Comparison of ENCODE assay signal across 34 cellular contexts in genomic region chr9:99037768-99038167, GRCh38.
DNase-seq lines count a peak whose midpoint lies in the region; ATAC-seq, FAIRE-seq and TF ChIP-seq lines count a peak whose summit lies in the region.
"Had no signal": no experiment of that assay in that cellular context is flagged by ENCODE, and none has a peak within 500 bp of the region (broad histone marks: within the 10 kb centered on the region; RNA-seq: fewer than 3 reads in every experiment).

No MANE protein-coding gene starts in this region.

- intact Hi-C loops in vagina (cut with DNase I), result no loop called here
- intact Hi-C loops in activated CD4-positive, alpha-beta T cell treated with anti-CD3 and anti-CD28 coated beads for 36 hours (cut with DNase I, micrococcal nuclease), result no loop called here

- peaks cover 15% of the 10 kb centered on the region for H3K4me1 ChIP-seq in vagina
- H3K4me1 ChIP-seq: colonic mucosa, psoas muscle had no signal

- POLR2A ChIA-PET in activated CD4-positive, alpha-beta T cell treated with anti-CD3 and anti-CD28 coated beads for 36 hours (lab: Charles Lee), result no interaction called here

- ATAC-seq in activated CD4-positive, alpha-beta T cell treated with anti-CD3 and anti-CD28 coated beads for 36 hours, result no peak
- ATAC-seq: activated CD8-positive, alpha-beta T cell treated with anti-CD3 and anti-CD28 coated beads for 36 hours; heart left ventricle; left ventricle myocardium superior; psoas muscle; sciatic nerve had no signal

- TF ChIP-seq POLR2A in vagina (IDR thresholded peaks at IDR 0.05), result no peak

- TF ChIP-seq CTCF in brain (conservative IDR thresholded peaks at IDR 0.05) (no peak), vagina (IDR thresholded peaks at IDR 0.05) (no peak), D721Med (IDR thresholded peaks at IDR 0.05; ENCODE audit: insufficient read depth, missing control alignments) (no peak)

- peak overlapping the region in 2 of 5 experiments; percentile 59 to 72 for H3K4me3 Mint-ChIP-seq in brain
- H3K4me3 Mint-ChIP-seq in activated CD4-positive, alpha-beta T cell treated with anti-CD3 and anti-CD28 coated beads for 36 hours, result no peak overlapping the region
- H3K4me3 Mint-ChIP-seq: activated CD8-positive, alpha-beta T cell treated with anti-CD3 and anti-CD28 coated beads for 36 hours; activated naive CD8-positive, alpha-beta T cell; CD4-positive, alpha-beta memory T cell had no signal

- H3K9me3 ChIP-seq in vagina, result no peaks in the 10 kb centered on the region
- H3K9me3 ChIP-seq: colonic mucosa, heart left ventricle, psoas muscle, upper lobe of left lung had no signal

- peaks cover 0 to 5% (median 0%) of the 10 kb centered on the region in 5 experiments for H3K9me3 Mint-ChIP-seq in brain
- H3K9me3 Mint-ChIP-seq in activated CD4-positive, alpha-beta T cell treated with anti-CD3 and anti-CD28 coated beads for 36 hours (ENCODE audit: low read depth), result no peaks in the 10 kb centered on the region
- H3K9me3 Mint-ChIP-seq: activated CD8-positive, alpha-beta T cell treated with anti-CD3 and anti-CD28 coated beads for 36 hours; CD4-positive, alpha-beta memory T cell had no signal

- no peak overlapping the region for H3K27ac ChIP-seq in vagina
- H3K27ac ChIP-seq: 22Rv1, cardiac muscle cell, colonic mucosa, heart left ventricle, HL-60, PC-9, psoas muscle, upper lobe of left lung had no signal

- DNase-seq in NCI-H2171 treated with DMSO at 0.1 percent for 48 hours (lab: John Stamatoyannopoulos, UW) (peak; percentile 8), NCI-H2171 (lab: John Stamatoyannopoulos, UW) (no peak), myocyte (ENCODE audit: low read depth) (peak; percentile 53), stromal cell of bone marrow (ENCODE audit: low read depth) (peak; percentile 29), vagina (ENCODE audit: extremely low spot score in 2 of 2) (no peak), D721Med (ENCODE audit: insufficient read length, low spot score) (no peak)
- no peak for DNase-seq in activated CD4-positive, alpha-beta T cell treated with anti-CD3 and anti-CD28 coated beads for 36 hours
- DNase-seq: activated CD4-positive, alpha-beta T cell treated with anti-CD3 and anti-CD28 coated beads for 1 hour; activated CD8-positive, alpha-beta T cell treated with anti-CD3 and anti-CD28 coated beads for 36 hours; activated effector memory CD4-positive, alpha-beta T cell treated with anti-CD3 and anti-CD28 coated beads, Interleukin-2, amount 50 U/mL, for 16 hours; activated T-cell treated with anti-CD3 and anti-CD28 coated beads for 4 hours; CD4-positive, alpha-beta memory T cell; colonic mucosa; foreskin melanocyte; heart left ventricle; left ventricle myocardium superior; mesendoderm; NCI-H1417; NCI-H2029; NCI-H226; nucleus accumbens; PC-9; psoas muscle; stimulated activated CD4-positive, alpha-beta T cell treated with anti-CD3 and anti-CD28 coated beads, Interleukin-4, amount 100 ng/mL, for 4 hours; substantia nigra; upper lobe of left lung had no signal

- no peaks in the 10 kb centered on the region for H3K27me3 ChIP-seq in vagina
- H3K27me3 ChIP-seq: cardiac muscle cell, colonic mucosa, upper lobe of left lung had no signal

- H3K27me3 Mint-ChIP-seq in brain, result peaks cover 7% of the 10 kb centered on the region
- peaks cover 5% of the 10 kb centered on the region for H3K27me3 Mint-ChIP-seq in activated CD4-positive, alpha-beta T cell treated with anti-CD3 and anti-CD28 coated beads for 36 hours
- H3K27me3 Mint-ChIP-seq: activated CD8-positive, alpha-beta T cell treated with anti-CD3 and anti-CD28 coated beads for 36 hours; activated naive CD8-positive, alpha-beta T cell; CD4-positive, alpha-beta memory T cell had no signal

- no peaks in the 10 kb centered on the region for H3K36me3 ChIP-seq in vagina
- H3K36me3 ChIP-seq: cardiac muscle cell, colonic mucosa, upper lobe of left lung had no signal

- FAIRE-seq in D721Med (lab: Jason Lieb, UNC), result no peak
- FAIRE-seq: GM12891, keratinocyte had no signal

- H3K4me3 ChIP-seq in vagina, result no peak overlapping the region
- H3K4me3 ChIP-seq: cardiac muscle cell, colonic mucosa, heart left ventricle, PC-9, psoas muscle, upper lobe of left lung had no signal

- CTCF ChIA-PET in activated CD4-positive, alpha-beta T cell treated with anti-CD3 and anti-CD28 coated beads for 36 hours (lab: Charles Lee), result interaction anchor here (0.9 to 1.8 kb wide), 2 partner anchors 10 to 104 kb away, joined by 3 to 6 read pairs; no protein-coding TSS in a partner anchor

- H3K36me3 Mint-ChIP-seq in brain, result no peaks in the 10 kb centered on the region
- H3K36me3 Mint-ChIP-seq in activated CD4-positive, alpha-beta T cell treated with anti-CD3 and anti-CD28 coated beads for 36 hours (ENCODE audit: low read depth), result no peaks in the 10 kb centered on the region
- H3K36me3 Mint-ChIP-seq: activated naive CD8-positive, alpha-beta T cell; CD4-positive, alpha-beta memory T cell had no signal

- H3K4me1 Mint-ChIP-seq in brain, result peaks cover 31% of the 10 kb centered on the region
- H3K4me1 Mint-ChIP-seq in activated CD4-positive, alpha-beta T cell treated with anti-CD3 and anti-CD28 coated beads for 36 hours, result peaks cover 19% of the 10 kb centered on the region

- peak overlapping the region in 3 of 5 experiments; percentile 73 to 84 (median 74) for H3K27ac Mint-ChIP-seq in brain
- no peak overlapping the region for H3K27ac Mint-ChIP-seq in activated CD4-positive, alpha-beta T cell treated with anti-CD3 and anti-CD28 coated beads for 36 hours
- H3K27ac Mint-ChIP-seq: activated CD8-positive, alpha-beta T cell treated with anti-CD3 and anti-CD28 coated beads for 36 hours; activated naive CD8-positive, alpha-beta T cell had no signal

Comparison
In these comparisons a context has a peak if more than half of its experiments do, and no peak if none do; other contexts are left out.
1. DNase-seq: peak in NCI-H2171 treated with DMSO at 0.1 percent for 48 hours (single experiment), myocyte (single experiment) and stromal cell of bone marrow (single experiment); none in NCI-H2171 (single experiment), vagina (0 of 2), activated CD4-positive, alpha-beta T cell treated with anti-CD3 and anti-CD28 coated beads for 36 hours (single experiment) and D721Med (single experiment).